In genomic region chr3:45612138-45612537, GRCh38 we compare ENCODE assay signal across 1 cellular context.
TF ChIP-seq lines count a peak whose summit lies in the region.

No MANE protein-coding gene starts in this region.

TF ChIP-seq in H1, 55 proteins besides CTCF, POLR2A, EP300 and RAD21 (continued from another document):
- TF ChIP-seq SP4 (IDR thresholded peaks at IDR 0.05; ENCODE audit: low read length) (no peak), KDM5A (IDR thresholded peaks at IDR 0.05; ENCODE audit: low read length) (no peak)
TF ChIP-seq in H1: peak in this region for 0.
